14 cellular contexts compared by ENCODE assay signal in genomic region chr5:142642427-142642826, GRCh38. TPM values are rescaled to one million over a fixed set of nuclear protein-coding genes. Genes with fewer than 3 reads are reported as not detected.
DNase-seq lines count a peak whose midpoint lies in the region; ATAC-seq and TF ChIP-seq lines count a peak whose summit lies in the region.
"Had no signal": no experiment of that assay in that cellular context is flagged by ENCODE, and none has a peak within 500 bp of the region (broad histone marks: within the 10 kb centered on the region; RNA-seq: fewer than 3 reads in every experiment).

No MANE protein-coding gene starts in this region.

- ATAC-seq in activated CD4-positive, CD25-positive, alpha-beta regulatory T cell treated with anti-CD3 and anti-CD28 coated beads, Interleukin-2, amount 50 U/mL, for 24 hours, result no peak
- no peak for ATAC-seq in HG03108 (IDR thresholded peaks at IDR 0.05; ENCODE audit: unreplicated experiment)
- ATAC-seq: A549, GM23338, K562 had no signal

- DNase-seq in dorsolateral prefrontal cortex (peak in 1 of 10 donors; percentile 24), nephron progenitor cell (no peak), pons (ENCODE audit: low spot score) (peak; percentile 72), CD14-positive monocyte (ENCODE audit: low spot score) (no peak)
- no peak for DNase-seq in stimulated activated CD4-positive, alpha-beta T cell treated with anti-CD3 and anti-CD28 coated beads, Interleukin-1b, Interleukin-23, amount 100 ng/mL, for 48 hours
- DNase-seq: Caco-2; CD8-positive, alpha-beta memory T cell; GF-D8; H9 had no signal

- H3K4me1 Mint-ChIP-seq in nephron progenitor cell (peaks cover 55% of the 10 kb centered on the region), CD14-positive monocyte (no peaks in the 10 kb centered on the region)
- H3K4me1 Mint-ChIP-seq: CD8-positive, alpha-beta memory T cell had no signal

- peak overlapping the region in 1 of 59 donors; percentile 1 for H3K4me3 ChIP-seq in dorsolateral prefrontal cortex
- H3K4me3 ChIP-seq: A549, GM23338, K562 had no signal

- H3K4me3 Mint-ChIP-seq in nephron progenitor cell, result no peak overlapping the region
- no peak overlapping the region for H3K4me3 Mint-ChIP-seq in CD14-positive monocyte
- H3K4me3 Mint-ChIP-seq: CD8-positive, alpha-beta memory T cell; GM23338; H9 had no signal

- H3K9me3 Mint-ChIP-seq in nephron progenitor cell (no peaks in the 10 kb centered on the region), CD14-positive monocyte (no peaks in the 10 kb centered on the region)
- H3K9me3 Mint-ChIP-seq: CD8-positive, alpha-beta memory T cell; GM23338; H9 had no signal

- H3K27me3 Mint-ChIP-seq in nephron progenitor cell (ENCODE audit: low read depth, poor library complexity), result no peaks in the 10 kb centered on the region
- peaks cover 2 to 7% (median 6%) of the 10 kb centered on the region in 3 donors for H3K27me3 Mint-ChIP-seq in CD14-positive monocyte (ENCODE audit: low read depth in 3 of 3)

- TF ChIP-seq CTCF in dorsolateral prefrontal cortex (IDR thresholded peaks at IDR 0.05 in 54 of 56, conservative IDR thresholded peaks at IDR 0.05 in 2 of 56; ENCODE audit: low read depth in 1 of 56, partially characterized antibody in 56 of 56) (no peak), nephron progenitor cell (IDR thresholded peaks at IDR 0.05) (no peak), CD14-positive monocyte (IDR thresholded peaks at IDR 0.05) (no peak)

- intact Hi-C loops in dorsolateral prefrontal cortex (cut with DNase I), result no loop called here
- intact Hi-C loops in CD14-positive monocyte (cut with micrococcal nuclease), result no loop called here

- no peaks in the 10 kb centered on the region for H3K27me3 ChIP-seq in dorsolateral prefrontal cortex

- H3K27ac ChIP-seq in dorsolateral prefrontal cortex, result peak overlapping the region in 40 of 59 donors; percentile 8 to 75 (median 48)
- H3K27ac ChIP-seq: A549 had no signal

- H3K36me3 Mint-ChIP-seq in nephron progenitor cell (ENCODE audit: low read depth) (no peaks in the 10 kb centered on the region), CD14-positive monocyte (no peaks in the 10 kb centered on the region)
- H3K36me3 Mint-ChIP-seq: CD8-positive, alpha-beta memory T cell had no signal

- H3K27ac Mint-ChIP-seq in nephron progenitor cell (peak overlapping the region; percentile 38), CD14-positive monocyte (no peak overlapping the region)
- H3K27ac Mint-ChIP-seq: CD8-positive, alpha-beta memory T cell; GM23338; H9 had no signal

RNA-seq across cellular contexts. Expression of gene FGF1, which starts 43.5 kb away (rescaled TPM):
- 100 to 1,000 TPM in 85 of 120 experiments, 10 to 100 TPM in 35; 39.6 to 342 (median 131) TPM for total RNA-seq in dorsolateral prefrontal cortex
- polyA plus RNA-seq in CD14-positive monocyte, result not detected
- total RNA-seq: Caco-2; CD8-positive, alpha-beta memory T cell; K562 had no signal
- polyA plus RNA-seq: CD8-positive, alpha-beta memory T cell; K562 had no signal
